8 cellular contexts compared by ENCODE assay signal in genomic region chr7:151231964-151232271, GRCh38. TPM values are rescaled to one million over a fixed set of nuclear protein-coding genes. Genes with fewer than 3 reads are reported as not detected.
DNase-seq lines count a peak whose midpoint lies in the region; ATAC-seq and TF ChIP-seq lines count a peak whose summit lies in the region.

No MANE protein-coding gene starts in this region.

- H2AFZ ChIP-seq in mammary epithelial cell (ENCODE audit: low read depth, low read length), result peak overlapping the region; percentile 97

- dilution Hi-C loops in mammary epithelial cell (cut with HindIII; ENCODE audit: low sequenced_read_pairs), result no loop called here

- CTCF ChIA-PET in AG04449 (lab: Yijun Ruan, JAX) (interaction anchor here (0.9 to 6.7 kb wide), 3 partner anchors 10 to 108 kb away, joined by 3 to 130 read pairs (median 5); partner anchors contain the start of gene SMARCD3), mammary epithelial cell (lab: Charles Lee; ENCODE audit: low non-redundant PET) (no interaction called here)

- peak overlapping the region; percentile 97 for H3K4me2 ChIP-seq in mammary epithelial cell (ENCODE audit: insufficient read depth, low read depth, low read length)

- ATAC-seq in GM18498 (IDR thresholded peaks at IDR 0.05; ENCODE audit: unreplicated experiment), result no peak

- intact Hi-C loops in mammary epithelial cell (cut with micrococcal nuclease), result loop anchor here (5.0 kb wide), 1 partner anchor 120 kb away; no protein-coding TSS in a partner anchor

- no peaks in the 10 kb centered on the region for H3K27me3 ChIP-seq in HUES64 (ENCODE audit: insufficient read depth, low read length)
- H3K27me3 ChIP-seq in mammary epithelial cell (ENCODE audit: insufficient read depth, low read length), result no peaks in the 10 kb centered on the region
- H3K27me3 ChIP-seq in mucosa of rectum (ENCODE audit: control insufficient read depth in 2 of 2, insufficient read depth in 2 of 2, low read length in 2 of 2), result no peaks in the 10 kb centered on the region

- H3K36me3 ChIP-seq in HUES64 (ENCODE audit: insufficient read depth, low read length), result peaks cover 22% of the 10 kb centered on the region
- H3K36me3 ChIP-seq in mammary epithelial cell (ENCODE audit: insufficient read depth, low read length), result no peaks in the 10 kb centered on the region
- peaks cover 18 to 19% of the 10 kb centered on the region in 2 donors for H3K36me3 ChIP-seq in mucosa of rectum (ENCODE audit: control insufficient read depth in 2 of 2, insufficient read depth in 2 of 2, low read length in 2 of 2)

- peaks cover 49% of the 10 kb centered on the region for H3K79me2 ChIP-seq in mammary epithelial cell (ENCODE audit: insufficient read depth, low read length)

- H3K4me1 ChIP-seq in HUES64 (ENCODE audit: insufficient read depth, low read length) (peaks cover 18% of the 10 kb centered on the region), mammary epithelial cell (ENCODE audit: insufficient read depth, low read length) (peaks cover 21% of the 10 kb centered on the region), mucosa of rectum (ENCODE audit: control insufficient read depth in 2 of 2, insufficient read depth in 2 of 2, low read length in 2 of 2) (peaks cover 24 to 26% of the 10 kb centered on the region in 2 donors)

- POLR2A ChIA-PET in AG04449 (lab: Yijun Ruan, JAX), result interaction anchor here (1.0 to 1.7 kb wide), 3 partner anchors 11 to 20 kb away, joined by 3 to 12 read pairs (median 9); no protein-coding TSS in a partner anchor

- in situ Hi-C loops in mammary epithelial cell (cut with MboI; ENCODE audit: low sequenced_read_pairs in 2 of 2) (no loop called here), ACHN (cut with HindIII; ENCODE audit: low pct_ligation_motif_present, low pct_unique_long_range_greater_than_20kb, low sequenced_read_pairs) (no loop called here)

- no TSS peak for BruUV-seq in mammary epithelial cell (replicated peaks; lab: Mats Ljungman, UMichigan)

- H3K4me3 ChIP-seq in AG04449 (ENCODE audit: low read depth, low read length), result peak overlapping the region; percentile 98
- peak overlapping the region; percentile 84 for H3K4me3 ChIP-seq in HUES64 (ENCODE audit: low read length)
- peak overlapping the region; percentile 83 to 98 (median 94) for H3K4me3 ChIP-seq in mammary epithelial cell (replicated peaks in 1 of 3; ENCODE audit: insufficient read depth in 1 of 3, low read depth in 2 of 3, low read length in 3 of 3)
- peak overlapping the region; percentile 71 to 93 for H3K4me3 ChIP-seq in mucosa of rectum (ENCODE audit: low read length in 2 of 2)

- no peaks in the 10 kb centered on the region for H4K20me1 ChIP-seq in mammary epithelial cell (ENCODE audit: insufficient read depth, low read length)

- 21% methylated on average over 10 of the region's 10 CpGs for WGBS in HUES64
- 2% methylated on average over 10 of the region's 10 CpGs for WGBS in mammary epithelial cell (ENCODE audit: low coverage, missing lambda C conversion rate)

- TF ChIP-seq CTCF in AG04449 (IDR thresholded peaks at IDR 0.05; ENCODE audit: insufficient read depth, low read length, missing control alignments), result no peak
- no peak for TF ChIP-seq CTCF in mammary epithelial cell (conservative IDR thresholded peaks at IDR 0.05 in 1 of 2, IDR thresholded peaks at IDR 0.05 in 1 of 2; ENCODE audit: extremely low read depth in 1 of 2, insufficient read depth in 1 of 2, low read depth in 1 of 2, low read length in 2 of 2)

- no peaks in the 10 kb centered on the region for H3K9me3 ChIP-seq in HUES64 (ENCODE audit: insufficient read depth, low read depth, low read length)
- H3K9me3 ChIP-seq in mammary epithelial cell (replicated peaks; ENCODE audit: insufficient read depth, low read length), result no peaks in the 10 kb centered on the region
- H3K9me3 ChIP-seq in mucosa of rectum (ENCODE audit: control insufficient read depth in 2 of 2, low read length in 2 of 2), result no peaks in the 10 kb centered on the region

- DNase-seq in AG04449 (ENCODE audit: low read depth, low spot score) (no peak), mammary epithelial cell (no peak), ACHN (no peak), HuH-7.5 (ENCODE audit: low spot score) (no peak), middle frontal gyrus (ENCODE audit: extremely low spot score, low spot score) (no peak)

- H3K27ac ChIP-seq in HUES64 (ENCODE audit: low read depth, low read length) (no peak overlapping the region), mammary epithelial cell (ENCODE audit: insufficient read depth, low read depth, low read length) (no peak overlapping the region), mucosa of rectum (ENCODE audit: low read depth in 2 of 2, low read length in 2 of 2) (peak overlapping the region; percentile 49 to 75)

- H3K9ac ChIP-seq in HUES64 (ENCODE audit: low read depth, low read length) (peak overlapping the region; percentile 46), mammary epithelial cell (ENCODE audit: insufficient read depth, low read length) (no peak overlapping the region), mucosa of rectum (ENCODE audit: low read depth in 1 of 2, low read length in 2 of 2) (peak overlapping the region; percentile 78 to 84)

RNA-seq across cellular contexts. Expression of gene CHPF2, which starts 0.4 kb away (rescaled TPM):
- 11.8 TPM for polyA plus RNA-seq in HUES64 (2013, experiment 1 of 2)
- 12.5 TPM for polyA plus RNA-seq in HUES64 (2013, experiment 2 of 2)
- 10 to 100 TPM; 44.0 to 56.3 TPM for total RNA-seq in mammary epithelial cell
- 29.7 TPM for polyA plus RNA-seq in mammary epithelial cell
- 44.2 TPM for polyA minus RNA-seq in mammary epithelial cell

RNA-seq across cellular contexts. Expression of gene ABCF2, which starts 4.9 kb away (rescaled TPM):
- polyA plus RNA-seq in HUES64 (2013, experiment 1 of 2), result 55.5 TPM
- 44.7 TPM for polyA plus RNA-seq in HUES64 (2013, experiment 2 of 2)
- total RNA-seq in mammary epithelial cell, result 10 to 100 TPM; 62.5 to 77.0 TPM
- 61.2 TPM for polyA plus RNA-seq in mammary epithelial cell
- 56.1 TPM for polyA minus RNA-seq in mammary epithelial cell

RNA-seq across cellular contexts. Expression of gene SMARCD3, which starts 16.6 kb away (rescaled TPM):
- 7.7 TPM for polyA plus RNA-seq in HUES64 (2013, experiment 1 of 2)
- polyA plus RNA-seq in HUES64 (2013, experiment 2 of 2), result 11.5 TPM
- total RNA-seq in mammary epithelial cell, result 10 to 100 TPM in 1 of 2 donors, 1 to 10 TPM in 1; 8.4 to 22.0 TPM
- 3.9 TPM for polyA plus RNA-seq in mammary epithelial cell
- polyA minus RNA-seq in mammary epithelial cell, result 0.36 TPM

RNA-seq across cellular contexts. Expression of gene H2BK1, which starts 21.6 kb away (rescaled TPM):
- not detected for polyA plus RNA-seq in HUES64 (2013, experiment 1 of 2)
- polyA plus RNA-seq in HUES64 (2013, experiment 2 of 2), result not detected
- not detected for total RNA-seq in mammary epithelial cell
- polyA plus RNA-seq in mammary epithelial cell, result not detected
- polyA minus RNA-seq in mammary epithelial cell, result not detected

RNA-seq across cellular contexts. Expression of gene ASB10, which starts 44.9 kb away (rescaled TPM):
- not detected for polyA plus RNA-seq in HUES64 (2013, experiment 1 of 2)
- not detected for polyA plus RNA-seq in HUES64 (2013, experiment 2 of 2)
- not detected for total RNA-seq in mammary epithelial cell
- not detected for polyA plus RNA-seq in mammary epithelial cell
- not detected for polyA minus RNA-seq in mammary epithelial cell

Comparison
In these comparisons a context has a peak if more than half of its experiments do, and no peak if none do; other contexts are left out.
1. H3K27ac ChIP-seq: peak in mucosa of rectum (2 of 2); none in HUES64 (single experiment) and mammary epithelial cell (single experiment).
2. Peak in every context shown above with its lines, with median percentiles within 50 percentile points of each other: H3K4me3 ChIP-seq.